ENCODE assay signal across 17 cellular contexts in genomic region chr21:29219165-29219770, GRCh38.
DNase-seq lines count a peak whose midpoint lies in the region; ATAC-seq and TF ChIP-seq lines count a peak whose summit lies in the region.
"Had no signal": no experiment of that assay in that cellular context is flagged by ENCODE, and none has a peak within 500 bp of the region (broad histone marks: within the 10 kb centered on the region; RNA-seq: fewer than 3 reads in every experiment).

No MANE protein-coding gene starts in this region.

- in situ Hi-C loops in brain microvascular endothelial cell (cut with HindIII; ENCODE audit: low pct_ligation_motif_present, low sequenced_read_pairs): no loop called here

- no peaks in the 10 kb centered on the region for H3K36me3 ChIP-seq in right atrium auricular region
- H3K36me3 ChIP-seq in brain microvascular endothelial cell (replicated peaks): no peaks in the 10 kb centered on the region
- no peaks in the 10 kb centered on the region for H3K36me3 ChIP-seq in vagina

- H3K27me3 ChIP-seq in right atrium auricular region (no peaks in the 10 kb centered on the region), brain microvascular endothelial cell (replicated peaks) (no peaks in the 10 kb centered on the region), vagina (no peaks in the 10 kb centered on the region)

- H3K4me3 Mint-ChIP-seq in activated T-helper 17 cell treated with anti-CD3 and anti-CD28 coated beads, Interleukin-2, amount 50 U/mL, for 72 hours: no peak overlapping the region
- H3K4me3 Mint-ChIP-seq: activated CD4-positive, alpha-beta memory T cell treated with anti-CD3 and anti-CD28 coated beads for 36 hours; B cell; mesothelial cell of epicardium; stimulated activated memory B cell treated with anti-CD40 and anti-IgM and Interleukin-4, amounts not matched to agents 10 μg/mL and 1 μg/mL and 100 μg/mL, for 72 hours; T-helper 1 cell treated with Interleukin-12 subunit alpha and Interleukin-12 subunit beta and Interleukin-4 antibody, amounts not matched to agents 30 μg/mL and 1 μg/mL, for 36 hours had no signal

- ATAC-seq in Right ventricle myocardium superior (ENCODE audit: poor library complexity): peak; percentile 62
- ATAC-seq in activated T-helper 17 cell treated with anti-CD3 and anti-CD28 coated beads, Interleukin-2, amount 50 U/mL, for 72 hours (replicated peaks): no peak
- ATAC-seq: stimulated activated memory B cell treated with anti-CD40 and anti-IgM and Interleukin-4, amounts not matched to agents 10 μg/mL and 1 μg/mL and 100 μg/mL, for 72 hours had no signal

- peaks cover 5% of the 10 kb centered on the region for H3K4me1 Mint-ChIP-seq in activated T-helper 17 cell treated with anti-CD3 and anti-CD28 coated beads, Interleukin-2, amount 50 U/mL, for 72 hours
- H3K4me1 Mint-ChIP-seq: B cell had no signal

- H3K4me1 ChIP-seq in right atrium auricular region (no peaks in the 10 kb centered on the region), vagina (peaks cover 6% of the 10 kb centered on the region)

- H3K36me3 Mint-ChIP-seq in activated T-helper 17 cell treated with anti-CD3 and anti-CD28 coated beads, Interleukin-2, amount 50 U/mL, for 72 hours (ENCODE audit: low read depth): no peaks in the 10 kb centered on the region
- H3K36me3 Mint-ChIP-seq: activated CD4-positive, alpha-beta memory T cell treated with anti-CD3 and anti-CD28 coated beads for 36 hours; mesothelial cell of epicardium; stimulated activated memory B cell treated with anti-CD40 and anti-IgM and Interleukin-4, amounts not matched to agents 10 μg/mL and 1 μg/mL and 100 μg/mL, for 72 hours had no signal

- no peak overlapping the region for H3K27ac Mint-ChIP-seq in activated T-helper 17 cell treated with anti-CD3 and anti-CD28 coated beads, Interleukin-2, amount 50 U/mL, for 72 hours
- H3K27ac Mint-ChIP-seq: activated CD4-positive, alpha-beta memory T cell treated with anti-CD3 and anti-CD28 coated beads for 36 hours; activated T-helper 2 cell treated with anti-CD3 and anti-CD28 coated beads, Interferon-gamma antibody, Interleukin-2, Interleukin-4, amounts not matched to agents 10 μg/mL and 5 μg/mL and 100 μg/mL, durations not matched to agents 14 hours and 24 hours and 36 hours; B cell; mesothelial cell of epicardium; stimulated activated memory B cell treated with anti-CD40 and anti-IgM and Interleukin-4, amounts not matched to agents 10 μg/mL and 1 μg/mL and 100 μg/mL, for 72 hours; T-helper 1 cell treated with Interleukin-12 subunit alpha and Interleukin-12 subunit beta and Interleukin-4 antibody, amounts not matched to agents 30 μg/mL and 1 μg/mL, for 36 hours had no signal

- no peak overlapping the region for H3K27ac ChIP-seq in right atrium auricular region
- H3K27ac ChIP-seq in brain microvascular endothelial cell: peak overlapping the region; percentile 94
- peak overlapping the region; percentile 18 for H3K27ac ChIP-seq in vagina

- no peak for DNase-seq in Right ventricle myocardium superior
- no peak for DNase-seq in right atrium auricular region (ENCODE audit: low spot score)
- DNase-seq in brain microvascular endothelial cell: no peak
- peak; percentile 55 for DNase-seq in iris pigment epithelial cell (ENCODE audit: low read depth)
- no peak for DNase-seq in vagina (ENCODE audit: extremely low spot score in 2 of 2)
- DNase-seq in NK-92 (lab: John Stamatoyannopoulos, UW; ENCODE audit: unreplicated experiment): no peak
- no peak for DNase-seq in NCI-H146 (lab: John Stamatoyannopoulos, UW)
- DNase-seq: activated CD4-positive, alpha-beta memory T cell treated with anti-CD3 and anti-CD28 coated beads for 36 hours; NCI-H2081; posterior cingulate gyrus; stimulated activated CD4-positive, alpha-beta T cell treated with anti-CD3 and anti-CD28 coated beads, Interleukin-2, amount 100 ng/mL, for 48 hours had no signal

- no peak for TF ChIP-seq CTCF in right atrium auricular region (IDR thresholded peaks at IDR 0.05)
- no peak for TF ChIP-seq CTCF in brain microvascular endothelial cell (IDR thresholded peaks at IDR 0.05; ENCODE audit: low read depth, low read length, missing control alignments)
- no peak for TF ChIP-seq CTCF in vagina (IDR thresholded peaks at IDR 0.05)

- H3K9me3 ChIP-seq in right atrium auricular region: no peaks in the 10 kb centered on the region
- no peaks in the 10 kb centered on the region for H3K9me3 ChIP-seq in vagina

- H3K4me3 ChIP-seq in right atrium auricular region (no peak overlapping the region), brain microvascular endothelial cell (ENCODE audit: low read depth, low read length) (no peak overlapping the region), vagina (no peak overlapping the region)

- intact Hi-C loops in Right ventricle myocardium superior (cut with DNase I) (no loop called here), vagina (cut with DNase I) (no loop called here)

- TF ChIP-seq POLR2A in vagina (IDR thresholded peaks at IDR 0.05): no peak

- H3K27me3 Mint-ChIP-seq in activated T-helper 17 cell treated with anti-CD3 and anti-CD28 coated beads, Interleukin-2, amount 50 U/mL, for 72 hours: no peaks in the 10 kb centered on the region
- H3K27me3 Mint-ChIP-seq: activated CD4-positive, alpha-beta memory T cell treated with anti-CD3 and anti-CD28 coated beads for 36 hours; B cell; stimulated activated memory B cell treated with anti-CD40 and anti-IgM and Interleukin-4, amounts not matched to agents 10 μg/mL and 1 μg/mL and 100 μg/mL, for 72 hours had no signal

- no peaks in the 10 kb centered on the region for H3K9me3 Mint-ChIP-seq in activated T-helper 17 cell treated with anti-CD3 and anti-CD28 coated beads, Interleukin-2, amount 50 U/mL, for 72 hours
- H3K9me3 Mint-ChIP-seq: activated CD4-positive, alpha-beta memory T cell treated with anti-CD3 and anti-CD28 coated beads for 36 hours; activated T-helper 2 cell treated with anti-CD3 and anti-CD28 coated beads, Interferon-gamma antibody, Interleukin-2, Interleukin-4, amounts not matched to agents 10 μg/mL and 5 μg/mL and 100 μg/mL, durations not matched to agents 14 hours and 24 hours and 36 hours; mesothelial cell of epicardium had no signal

Comparison
In these comparisons a context has a peak if more than half of its experiments do, and no peak if none do; other contexts are left out.
1. H3K27ac ChIP-seq: peak in brain microvascular endothelial cell (single experiment) and vagina (single experiment); none in right atrium auricular region (0 of 2).